ENCODE assay signal across 8 cellular contexts in genomic region chr19:47111081-47111589, GRCh38. TPM values are rescaled to one million over a fixed set of nuclear protein-coding genes. Genes with fewer than 3 reads are reported as not detected.
DNase-seq lines count a peak whose midpoint lies in the region; ATAC-seq and TF ChIP-seq lines count a peak whose summit lies in the region.

No MANE protein-coding gene starts in this region.

- peaks cover 16% of the 10 kb centered on the region; the same call in 1 of the 2 replicates for H3K4me1 ChIP-seq in MM.1S (ENCODE audit: low read length)
- peaks cover 36% of the 10 kb centered on the region for H3K4me1 ChIP-seq in parathyroid adenoma

- CTCF ChIA-PET in CD4-positive, alpha-beta T cell (lab: Charles Lee) = interaction anchor here (1.1 kb wide), 1 partner anchor 31 kb away, joined by 3 read pairs; no protein-coding TSS in a partner anchor

- no peaks in the 10 kb centered on the region for H3K27me3 ChIP-seq in CD4-positive, alpha-beta T cell (ENCODE audit: control insufficient read depth, insufficient read depth, low read length)
- H3K27me3 ChIP-seq in MM.1S (replicated peaks; ENCODE audit: insufficient read depth, low read length) (no peaks in the 10 kb centered on the region), parathyroid adenoma (ENCODE audit: control insufficient read depth, insufficient read depth, low read length) (no peaks in the 10 kb centered on the region)

- intact Hi-C loops in CD4-positive, alpha-beta T cell (cut with DNase I, micrococcal nuclease) = loop anchor here (2.0 to 5.0 kb wide), 5 partner anchors 16 to 254 kb away; partner anchors contain the start of gene TMEM160 (in 1 of the 2)

- TF ChIP-seq CTCF in CD4-positive, alpha-beta T cell (IDR thresholded peaks at IDR 0.05) = no peak
- TF ChIP-seq CTCF in MM.1S (IDR thresholded peaks at IDR 0.05; ENCODE audit: low read length) = no peak
- no peak for TF ChIP-seq CTCF in fibroblast of pulmonary artery (IDR thresholded peaks at IDR 0.05; ENCODE audit: low read length, missing control alignments)
- TF ChIP-seq CTCF in parathyroid adenoma (IDR thresholded peaks at IDR 0.05) = no peak

- peaks cover 58% of the 10 kb centered on the region for H3K4me1 Mint-ChIP-seq in CD4-positive, alpha-beta T cell (ENCODE audit: low read depth)

- POLR2A ChIA-PET in CD4-positive, alpha-beta T cell (lab: Charles Lee) = interaction anchor here (0.8 to 10.4 kb wide), 10 partner anchors 9 to 163 kb away, joined by 3 to 124 read pairs (median 23); partner anchors contain the start of genes INAFM1 and SAE1

- peak overlapping the region; percentile 99 for H3K27ac ChIP-seq in CD4-positive, alpha-beta T cell (ENCODE audit: low read depth, low read length)
- peak overlapping the region; percentile 94; the same call in 1 of the 2 replicates for H3K27ac ChIP-seq in MM.1S (ENCODE audit: low read length)
- peak overlapping the region; percentile 99 for H3K27ac ChIP-seq in parathyroid adenoma

- H2AFZ ChIP-seq in MM.1S (ENCODE audit: low read length) (peak overlapping the region; percentile 10; the same call in 1 of the 2 replicates), parathyroid adenoma (peak overlapping the region; percentile 38)

- peak overlapping the region; percentile 98 for H3K27ac Mint-ChIP-seq in CD4-positive, alpha-beta T cell

- H3K4me3 ChIP-seq in MM.1S (ENCODE audit: low read length) = peak overlapping the region; percentile 91
- peak overlapping the region; percentile 98 for H3K4me3 ChIP-seq in fibroblast of pulmonary artery (replicated peaks; ENCODE audit: low read depth, low read length)
- peak overlapping the region; percentile 99 for H3K4me3 ChIP-seq in parathyroid adenoma (ENCODE audit: low read depth, low read length)

- DNase-seq in CD4-positive, alpha-beta T cell = peak in 9 of 10 experiments; percentile 27 to 60 (median 36)
- peak; percentile 45 for DNase-seq in MM.1S
- DNase-seq in activated T-cell treated with anti-CD3 and anti-CD28 coated beads, Interleukin-2, amount 50 U/mL, for 1 hour = peak; percentile 59
- DNase-seq in fibroblast of pulmonary artery (ENCODE audit: low read depth) = no peak
- DNase-seq in HK-2 (ENCODE audit: unreplicated experiment) = no peak

- H3K9me3 Mint-ChIP-seq in CD4-positive, alpha-beta T cell = no peaks in the 10 kb centered on the region

- no peak for ATAC-seq in CD4-positive, alpha-beta T cell (ENCODE audit: poor library complexity)
- ATAC-seq in HG03460 (IDR thresholded peaks at IDR 0.05; ENCODE audit: unreplicated experiment) = no peak
- ATAC-seq in HG03457 (IDR thresholded peaks at IDR 0.05; ENCODE audit: unreplicated experiment) = no peak

- no peaks in the 10 kb centered on the region for H3K27me3 Mint-ChIP-seq in CD4-positive, alpha-beta T cell

- H3K9ac ChIP-seq in MM.1S (ENCODE audit: low read length) = peak overlapping the region; percentile 100
- peak overlapping the region; percentile 100 for H3K9ac ChIP-seq in parathyroid adenoma

- H3K9me2 ChIP-seq in MM.1S (replicated peaks; ENCODE audit: insufficient read depth, low read length) = no peaks in the 10 kb centered on the region

- H3K79me2 ChIP-seq in MM.1S (ENCODE audit: low read length) (peaks cover 50% of the 10 kb centered on the region), parathyroid adenoma (peaks cover 20% of the 10 kb centered on the region)

- no peaks in the 10 kb centered on the region for H3K9me3 ChIP-seq in CD4-positive, alpha-beta T cell (ENCODE audit: control insufficient read depth, low read length)
- H3K9me3 ChIP-seq in MM.1S (replicated peaks; ENCODE audit: insufficient read depth, low read length) (no peaks in the 10 kb centered on the region), parathyroid adenoma (ENCODE audit: control insufficient read depth, low read length) (no peaks in the 10 kb centered on the region)

- no peaks in the 10 kb centered on the region for H4K20me1 ChIP-seq in MM.1S (ENCODE audit: insufficient read depth, low read length)

- H3F3A ChIP-seq in MM.1S (ENCODE audit: insufficient read depth, low read length) = peaks cover 47% of the 10 kb centered on the region

- peak overlapping the region; percentile 95 for H3K4me2 ChIP-seq in MM.1S (ENCODE audit: low read depth, low read length)
- H3K4me2 ChIP-seq in parathyroid adenoma (ENCODE audit: low read length) = peak overlapping the region; percentile 98

- H3K4me3 Mint-ChIP-seq in CD4-positive, alpha-beta T cell = peak overlapping the region; percentile 98

- H3K36me3 ChIP-seq in MM.1S (replicated peaks; ENCODE audit: insufficient read depth, low read length) (0 out of 2 replicates have a peak, but pooled peaks cover 3% of the 10 kb centered on the region), parathyroid adenoma (ENCODE audit: control insufficient read depth, insufficient read depth, low read length) (no peaks in the 10 kb centered on the region)

- peaks cover 36% of the 10 kb centered on the region for H3K36me3 Mint-ChIP-seq in CD4-positive, alpha-beta T cell (ENCODE audit: low read depth)

RNA-seq across cellular contexts. Expression of gene ZC3H4, which starts 2.4 kb away (rescaled TPM):
- total RNA-seq in CD4-positive, alpha-beta T cell = 10 to 100 TPM; 39.4 to 43.7 TPM

RNA-seq across cellular contexts. Expression of gene SAE1, which starts 19.5 kb away (rescaled TPM):
- 10 to 100 TPM; 29.6 to 30.9 TPM for total RNA-seq in CD4-positive, alpha-beta T cell

Comparison
In these comparisons a context has a peak if more than half of its experiments do, and no peak if none do; other contexts are left out.
1. DNase-seq: peak in CD4-positive, alpha-beta T cell (9 of 10), MM.1S (single experiment) and activated T-cell treated with anti-CD3 and anti-CD28 coated beads, Interleukin-2, amount 50 U/mL, for 1 hour (single experiment); none in fibroblast of pulmonary artery (single experiment) and HK-2 (single experiment).
2. Peak in every context shown above with its lines, with median percentiles within 50 percentile points of each other: H3K27ac ChIP-seq and H3K4me3 ChIP-seq.